In genomic region chr14:43697003-43697402, GRCh38 we compare ENCODE assay signal across 1 cellular context.
TF ChIP-seq lines count a peak whose summit lies in the region.

No MANE protein-coding gene starts in this region.

TF ChIP-seq in HCT116, 20 proteins besides CTCF, POLR2A, EP300 and RAD21 (continued from another document):
- TF ChIP-seq, protein P1, sequence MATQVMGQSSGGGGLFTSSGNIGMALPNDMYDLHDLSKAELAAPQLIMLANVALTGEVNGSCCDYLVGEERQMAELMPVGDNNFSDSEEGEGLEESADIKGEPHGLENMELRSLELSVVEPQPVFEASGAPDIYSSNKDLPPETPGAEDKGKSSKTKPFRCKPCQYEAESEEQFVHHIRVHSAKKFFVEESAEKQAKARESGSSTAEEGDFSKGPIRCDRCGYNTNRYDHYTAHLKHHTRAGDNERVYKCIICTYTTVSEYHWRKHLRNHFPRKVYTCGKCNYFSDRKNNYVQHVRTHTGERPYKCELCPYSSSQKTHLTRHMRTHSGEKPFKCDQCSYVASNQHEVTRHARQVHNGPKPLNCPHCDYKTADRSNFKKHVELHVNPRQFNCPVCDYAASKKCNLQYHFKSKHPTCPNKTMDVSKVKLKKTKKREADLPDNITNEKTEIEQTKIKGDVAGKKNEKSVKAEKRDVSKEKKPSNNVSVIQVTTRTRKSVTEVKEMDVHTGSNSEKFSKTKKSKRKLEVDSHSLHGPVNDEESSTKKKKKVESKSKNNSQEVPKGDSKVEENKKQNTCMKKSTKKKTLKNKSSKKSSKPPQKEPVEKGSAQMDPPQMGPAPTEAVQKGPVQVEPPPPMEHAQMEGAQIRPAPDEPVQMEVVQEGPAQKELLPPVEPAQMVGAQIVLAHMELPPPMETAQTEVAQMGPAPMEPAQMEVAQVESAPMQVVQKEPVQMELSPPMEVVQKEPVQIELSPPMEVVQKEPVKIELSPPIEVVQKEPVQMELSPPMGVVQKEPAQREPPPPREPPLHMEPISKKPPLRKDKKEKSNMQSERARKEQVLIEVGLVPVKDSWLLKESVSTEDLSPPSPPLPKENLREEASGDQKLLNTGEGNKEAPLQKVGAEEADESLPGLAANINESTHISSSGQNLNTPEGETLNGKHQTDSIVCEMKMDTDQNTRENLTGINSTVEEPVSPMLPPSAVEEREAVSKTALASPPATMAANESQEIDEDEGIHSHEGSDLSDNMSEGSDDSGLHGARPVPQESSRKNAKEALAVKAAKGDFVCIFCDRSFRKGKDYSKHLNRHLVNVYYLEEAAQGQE (IDR thresholded peaks at IDR 0.05; ENCODE audit: low read depth), result no peak
- TF ChIP-seq, protein P2, sequence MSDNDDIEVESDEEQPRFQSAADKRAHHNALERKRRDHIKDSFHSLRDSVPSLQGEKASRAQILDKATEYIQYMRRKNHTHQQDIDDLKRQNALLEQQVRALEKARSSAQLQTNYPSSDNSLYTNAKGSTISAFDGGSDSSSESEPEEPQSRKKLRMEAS (IDR thresholded peaks at IDR 0.05), result no peak
- no peak for TF ChIP-seq CBX3 (IDR thresholded peaks at IDR 0.05; ENCODE audit: low read depth)
- TF ChIP-seq SRF (IDR thresholded peaks at IDR 0.05; ENCODE audit: low read depth), result no peak
- TF ChIP-seq, protein P3, sequence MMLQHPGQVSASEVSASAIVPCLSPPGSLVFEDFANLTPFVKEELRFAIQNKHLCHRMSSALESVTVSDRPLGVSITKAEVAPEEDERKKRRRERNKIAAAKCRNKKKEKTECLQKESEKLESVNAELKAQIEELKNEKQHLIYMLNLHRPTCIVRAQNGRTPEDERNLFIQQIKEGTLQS (IDR thresholded peaks at IDR 0.05), result no peak
- no peak for TF ChIP-seq JUND (IDR thresholded peaks at IDR 0.05)
